Comparison of ENCODE assay signal across 9 cellular contexts in genomic region chr19:38655148-38655824, GRCh38. TPM values are rescaled to one million over a fixed set of nuclear protein-coding genes. Genes with fewer than 3 reads are reported as not detected.
A peak's percentile ranks its signal among the peaks of the same experiment; 100 is the strongest.
DNase-seq lines count a peak whose midpoint lies in the region; ATAC-seq and TF ChIP-seq lines count a peak whose summit lies in the region.
"Had no signal": no experiment of that assay in that cellular context is flagged by ENCODE, and none has a peak within 500 bp of the region (broad histone marks: within the 10 kb centered on the region; RNA-seq: fewer than 3 reads in every experiment).

No MANE protein-coding gene starts in this region.

- H3K4me3 ChIP-seq in lower lobe of right lung (no peak overlapping the region), tibial nerve (no peak overlapping the region)

- H3K27me3 Mint-ChIP-seq in activated T-helper 17 cell treated with anti-CD3 and anti-CD28 coated beads, Interleukin-2, amount 50 U/mL, for 72 hours, result no peaks in the 10 kb centered on the region

- H3K4me1 ChIP-seq in lower lobe of right lung (peaks cover 100% of the 10 kb centered on the region), tibial nerve (peaks cover 12 to 100% (median 94%) of the 10 kb centered on the region in 4 donors)

- TF ChIP-seq POLR2A in tibial nerve (IDR thresholded peaks at IDR 0.05), result no peak

- no peaks in the 10 kb centered on the region for H3K9me3 Mint-ChIP-seq in activated T-helper 17 cell treated with anti-CD3 and anti-CD28 coated beads, Interleukin-2, amount 50 U/mL, for 72 hours

- no peaks in the 10 kb centered on the region for H3K9me3 ChIP-seq in lower lobe of right lung
- no peaks in the 10 kb centered on the region for H3K9me3 ChIP-seq in tibial nerve

- intact Hi-C loops in lower lobe of right lung (cut with DNase I), result no loop called here
- intact Hi-C loops in left colon (cut with DNase I, micrococcal nuclease), result loop anchor here in 1 of 2 donors (10.0 kb wide), 1 partner anchor 60 kb away; no protein-coding TSS in a partner anchor

- peaks cover 7% of the 10 kb centered on the region for H3K36me3 ChIP-seq in lower lobe of right lung
- H3K36me3 ChIP-seq in tibial nerve, result no peaks in the 10 kb centered on the region

- H3K4me3 Mint-ChIP-seq in activated T-helper 17 cell treated with anti-CD3 and anti-CD28 coated beads, Interleukin-2, amount 50 U/mL, for 72 hours, result peak overlapping the region; percentile 86

- ATAC-seq in activated T-helper 17 cell treated with anti-CD3 and anti-CD28 coated beads, Interleukin-2, amount 50 U/mL, for 72 hours (replicated peaks), result peak; percentile 81
- no peak for ATAC-seq in lower lobe of right lung
- no peak for ATAC-seq in HG03025 (IDR thresholded peaks at IDR 0.05; ENCODE audit: low FRiP score, unreplicated experiment)
- ATAC-seq in left colon, result no peak

- H3K27ac ChIP-seq in lower lobe of right lung (peak overlapping the region; percentile 88), tibial nerve (peak overlapping the region; percentile 34 to 93 (median 92))
- H3K27ac ChIP-seq: C4-2B had no signal

- no peak for TF ChIP-seq CTCF in lower lobe of right lung (IDR thresholded peaks at IDR 0.05)
- TF ChIP-seq CTCF in tibial nerve (IDR thresholded peaks at IDR 0.05), result no peak

- WGBS in tibial nerve, 2 donors, result 40 to 46% methylated on average over 5 of the region's 5 CpGs

- H3K4me1 Mint-ChIP-seq in activated T-helper 17 cell treated with anti-CD3 and anti-CD28 coated beads, Interleukin-2, amount 50 U/mL, for 72 hours, result peaks cover 47% of the 10 kb centered on the region

- DNase-seq in activated CD4-positive, alpha-beta T cell treated with anti-CD3 and anti-CD28 coated beads for 48 hours, result peak; percentile 64
- DNase-seq in activated CD4-positive, alpha-beta T cell treated with anti-CD3 and anti-CD28 coated beads for 1 hour, result no peak
- DNase-seq in lower lobe of right lung (no peak), tibial nerve (ENCODE audit: low spot score in 2 of 2) (no peak), left colon (no peak), cerebellar cortex (ENCODE audit: low spot score) (no peak)

- peaks cover 80% of the 10 kb centered on the region for H3K36me3 Mint-ChIP-seq in activated T-helper 17 cell treated with anti-CD3 and anti-CD28 coated beads, Interleukin-2, amount 50 U/mL, for 72 hours (ENCODE audit: low read depth)

- H3K27me3 ChIP-seq in lower lobe of right lung (ENCODE audit: low read depth) (no peaks in the 10 kb centered on the region), tibial nerve (no peaks in the 10 kb centered on the region)

- TF ChIP-seq EP300 in tibial nerve (IDR thresholded peaks at IDR 0.05), result no peak

- peak overlapping the region; percentile 99 for H3K27ac Mint-ChIP-seq in activated T-helper 17 cell treated with anti-CD3 and anti-CD28 coated beads, Interleukin-2, amount 50 U/mL, for 72 hours

RNA-seq across cellular contexts. Expression of gene ACTN4, which starts 7.8 kb away (rescaled TPM):
- 100 to 1,000 TPM; 312 to 393 TPM for total RNA-seq in activated T-helper 17 cell treated with anti-CD3 and anti-CD28 coated beads, Interleukin-2, amount 50 U/mL, for 72 hours
- total RNA-seq in lower lobe of right lung, result 454 TPM
- total RNA-seq in tibial nerve, result 100 to 1,000 TPM; 342 to 463 (median 382) TPM
- 1,000 to 10,000 TPM in 1 of 2 donors, 100 to 1,000 TPM in 1; 971 to 1,150 TPM for total RNA-seq in left colon

RNA-seq across cellular contexts. Expression of gene EIF3K, which starts 36.3 kb away (rescaled TPM):
- 100 to 1,000 TPM; 172 to 301 TPM for total RNA-seq in activated T-helper 17 cell treated with anti-CD3 and anti-CD28 coated beads, Interleukin-2, amount 50 U/mL, for 72 hours
- total RNA-seq in lower lobe of right lung (229 TPM), tibial nerve (100 to 1,000 TPM; 326 to 534 (median 466) TPM), left colon (100 to 1,000 TPM; 343 to 430 TPM)

RNA-seq across cellular contexts. Expression of gene MAP4K1, which starts 37.5 kb away (rescaled TPM):
- 100 to 1,000 TPM; 310 to 354 TPM for total RNA-seq in activated T-helper 17 cell treated with anti-CD3 and anti-CD28 coated beads, Interleukin-2, amount 50 U/mL, for 72 hours
- total RNA-seq in lower lobe of right lung, result 11.4 TPM
- total RNA-seq in tibial nerve, result 10 to 100 TPM in 1 of 4 donors, 1 to 10 TPM in 3; 2.5 to 10.0 (median 8.8) TPM
- total RNA-seq in left colon, result 1 to 10 TPM; 2.9 to 6.6 TPM

Comparison
In these comparisons a context has a peak if more than half of its experiments do, and no peak if none do; other contexts are left out.
1. RNA of gene MAP4K1, which starts 37.5 kb away (total RNA-seq): 310 to 354 TPM in activated T-helper 17 cell treated with anti-CD3 and anti-CD28 coated beads, Interleukin-2, amount 50 U/mL, for 72 hours; 11.4 TPM in lower lobe of right lung (single experiment), 2.5 to 10.0 TPM in tibial nerve and 2.9 to 6.6 TPM in left colon; every median in the first group is over 10 times any median in the second.